1 cellular context compared by ENCODE assay signal in the genomic region with DNA sequence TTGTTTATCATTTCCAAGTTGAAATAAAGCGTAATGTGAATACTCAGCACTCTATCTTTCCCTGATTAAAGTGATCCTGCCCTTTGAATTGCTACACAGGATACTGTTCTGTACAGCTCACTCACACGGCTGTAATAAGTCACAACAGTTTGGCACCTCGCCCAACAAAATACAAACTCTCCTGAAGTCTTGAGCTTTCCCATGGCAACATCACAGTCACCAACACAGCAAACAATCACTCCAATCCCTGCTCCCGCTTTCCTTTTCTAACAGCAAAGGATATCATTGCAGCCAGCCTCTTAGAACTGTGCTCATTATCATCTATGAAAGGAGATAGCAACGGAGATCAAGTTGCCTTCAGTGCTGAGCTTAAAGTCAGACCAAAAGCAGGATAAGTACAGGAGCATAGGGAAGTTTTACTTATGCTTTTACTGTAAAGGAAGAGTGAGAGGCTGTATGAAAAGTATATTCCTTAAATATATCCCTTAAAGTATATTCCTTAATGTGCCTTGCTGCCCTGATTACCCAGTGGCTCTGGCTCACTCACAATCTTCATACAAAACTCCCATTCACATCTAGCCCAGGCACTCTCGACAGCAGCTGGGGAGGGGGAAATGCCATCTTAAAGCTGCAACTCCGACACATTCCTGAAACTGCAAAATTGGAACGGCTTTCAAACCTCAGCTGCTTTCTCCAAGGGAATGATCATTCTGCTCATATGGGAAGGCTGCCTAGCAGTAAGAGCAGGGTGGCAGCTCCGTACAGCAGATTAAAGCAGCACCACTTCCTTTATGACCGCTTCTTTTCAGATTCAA.
TF ChIP-seq lines count a peak whose summit lies in the region.

No MANE protein-coding gene starts in this region.

TF ChIP-seq in K562, 482 proteins besides CTCF, POLR2A, EP300 and RAD21 (continued from another document):
- TF ChIP-seq ETV6 (IDR thresholded peaks at IDR 0.05; ENCODE audit: borderline replicate concordance in 1 of 2, low read depth in 2 of 2, low read length in 1 of 2), result no peak
- no peak for TF ChIP-seq ETV6 (CRISPR knock-in tag; IDR thresholded peaks at IDR 0.05; ENCODE audit: borderline replicate concordance)
- TF ChIP-seq NCOA2 (IDR thresholded peaks at IDR 0.05; ENCODE audit: partially characterized antibody in 2 of 2), result no peak
- TF ChIP-seq KDM5B (IDR thresholded peaks at IDR 0.05; ENCODE audit: insufficient replicate concordance, low read depth, low read length), result no peak
- no peak for TF ChIP-seq GTF3C2 (IDR thresholded peaks at IDR 0.05; ENCODE audit: borderline replicate concordance, extremely low read depth, insufficient read length)
- no peak for TF ChIP-seq SRSF9 (IDR thresholded peaks at IDR 0.05; ENCODE audit: borderline replicate concordance, low read depth, low read length)
- TF ChIP-seq TEAD1 (CRISPR knock-in tag; IDR thresholded peaks at IDR 0.05), result no peak
- TF ChIP-seq STAT5A (IDR thresholded peaks at IDR 0.05; ENCODE audit: borderline replicate concordance, low read length), result no peak
- TF ChIP-seq FIP1L1 (IDR thresholded peaks at IDR 0.05; ENCODE audit: low read depth, low read length, poor library complexity, severe bottlenecking), result no peak
- no peak for TF ChIP-seq GMEB1 (CRISPR knock-in tag; IDR thresholded peaks at IDR 0.05)
- no peak for TF ChIP-seq BACH1 (tag; IDR thresholded peaks at IDR 0.05)
- TF ChIP-seq SOX6 (IDR thresholded peaks at IDR 0.05), result 0 out of 2 replicates have a peak, but pooled peaks have one; percentile 37
- no peak for TF ChIP-seq DIDO1 (tag; IDR thresholded peaks at IDR 0.05; ENCODE audit: low read depth)
- 0 out of 2 replicates have a peak, but pooled peaks have one; percentile 9 for TF ChIP-seq CREM (IDR thresholded peaks at IDR 0.05; ENCODE audit: low read depth)
